Comparison of ENCODE assay signal across 14 cellular contexts in the genomic region with DNA sequence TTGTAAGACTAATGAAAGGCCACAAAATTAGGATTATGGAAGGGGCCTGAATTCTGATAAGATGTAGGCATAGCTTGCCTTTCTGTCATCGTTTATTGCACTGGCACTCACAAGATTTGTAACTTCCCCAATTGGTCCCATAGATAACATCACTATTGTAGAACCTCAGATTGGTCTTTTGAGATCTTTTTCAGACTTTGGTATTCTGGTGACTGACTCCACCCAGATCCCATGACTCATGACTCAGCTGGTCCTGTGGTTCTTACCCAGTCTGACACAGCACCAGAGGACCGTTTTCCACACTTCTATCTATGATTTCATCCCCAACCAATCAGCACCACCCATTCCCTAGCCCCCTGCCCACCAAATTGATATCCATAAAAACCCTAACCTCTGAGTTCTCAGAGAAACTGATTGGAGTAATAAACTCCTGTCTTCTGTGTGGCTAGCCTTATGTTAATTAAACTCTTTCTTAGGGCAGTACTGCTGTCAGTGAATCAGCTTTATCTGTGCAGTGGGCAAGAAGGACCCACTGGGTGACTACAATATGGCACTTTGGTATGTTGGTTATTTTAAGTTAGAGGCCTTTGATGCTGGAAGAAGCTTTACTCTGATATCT. TPM values are rescaled to one million over a fixed set of nuclear protein-coding genes. Genes with fewer than 3 reads are reported as not detected.
A peak's percentile ranks its signal among the peaks of the same experiment; 100 is the strongest.
DNase-seq lines count a peak whose midpoint lies in the region; ATAC-seq, FAIRE-seq and TF ChIP-seq lines count a peak whose summit lies in the region.
"Had no signal": no experiment of that assay in that cellular context is flagged by ENCODE, and none has a peak within 500 bp of the region (broad histone marks: within the 10 kb centered on the region; RNA-seq: fewer than 3 reads in every experiment).

No MANE protein-coding gene starts in this region.

- H3K27ac ChIP-seq in astrocyte (ENCODE audit: low read depth, low read length) (no peak overlapping the region), lower lobe of right lung (no peak overlapping the region)
- H3K27ac ChIP-seq: HL-60 had no signal

- no peaks in the 10 kb centered on the region for H3K4me1 Mint-ChIP-seq in astrocyte (ENCODE audit: low read depth, unreplicated experiment)

- peaks cover 12% of the 10 kb centered on the region for H3K9me3 Mint-ChIP-seq in astrocyte (ENCODE audit: unreplicated experiment)

- ATAC-seq in lower lobe of right lung, result peak; percentile 71 to 83
- no peak for ATAC-seq in HG02623 (IDR thresholded peaks at IDR 0.05; ENCODE audit: unreplicated experiment)
- ATAC-seq: HCT116 had no signal

- H3K9me3 ChIP-seq in astrocyte (ENCODE audit: insufficient read depth, low read depth, low read length) (no peaks in the 10 kb centered on the region), lower lobe of right lung (no peaks in the 10 kb centered on the region)
- H3K9me3 ChIP-seq: SK-N-SH had no signal

- no peaks in the 10 kb centered on the region for H3K79me2 ChIP-seq in astrocyte (ENCODE audit: insufficient read depth, low read length)

- H3K27me3 ChIP-seq in astrocyte (ENCODE audit: insufficient read depth, low read length) (peaks cover 26% of the 10 kb centered on the region), lower lobe of right lung (ENCODE audit: low read depth) (no peaks in the 10 kb centered on the region)

- H3K4me1 ChIP-seq in astrocyte (ENCODE audit: insufficient read depth, low read length) (no peaks in the 10 kb centered on the region), lower lobe of right lung (peaks cover 7% of the 10 kb centered on the region)

- H3K4me3 ChIP-seq in astrocyte (ENCODE audit: insufficient read depth, low read depth, low read length) (no peak overlapping the region), lower lobe of right lung (no peak overlapping the region)

- no peak overlapping the region for H3K4me2 ChIP-seq in astrocyte (ENCODE audit: low read length)
- H3K4me2 ChIP-seq: SK-N-SH had no signal

- peaks cover 12% of the 10 kb centered on the region for H3K27me3 Mint-ChIP-seq in astrocyte (ENCODE audit: low read depth, unreplicated experiment)

- no peak overlapping the region for H2AFZ ChIP-seq in astrocyte (ENCODE audit: low read depth, low read length)

- H3K36me3 Mint-ChIP-seq in astrocyte (ENCODE audit: low read depth, unreplicated experiment), result no peaks in the 10 kb centered on the region

- no peak for FAIRE-seq in astrocyte (lab: Jason Lieb, UNC)

- no peak overlapping the region for H3K4me3 Mint-ChIP-seq in astrocyte (ENCODE audit: unreplicated experiment)

- intact Hi-C loops in lower lobe of right lung (cut with DNase I), result no loop called here

- no peaks in the 10 kb centered on the region for H3K36me3 ChIP-seq in astrocyte (ENCODE audit: insufficient read depth, low read length)
- H3K36me3 ChIP-seq in lower lobe of right lung, result no peaks in the 10 kb centered on the region

- no peaks in the 10 kb centered on the region for H4K20me1 ChIP-seq in astrocyte (ENCODE audit: insufficient read depth, low read length)

- peak; percentile 60 for DNase-seq in EL
- DNase-seq in LoVo (ENCODE audit: low spot score), result peak; percentile 26
- peak; percentile 54 for DNase-seq in astrocyte (ENCODE audit: low read depth)
- no peak for DNase-seq in lower lobe of right lung
- no peak for DNase-seq in NCI-H2081 treated with DMSO at 0.1 percent for 48 hours (lab: John Stamatoyannopoulos, UW)
- no peak for DNase-seq in putamen (ENCODE audit: low spot score)
- no peak for DNase-seq in activated CD8-positive, alpha-beta memory T cell treated with anti-CD3 and anti-CD28 coated beads, Interleukin-2, amount 50 U/mL, for 48 hours
- DNase-seq: effector CD8-positive, alpha-beta T cell; SK-N-SH had no signal

- no peak overlapping the region for H3K9ac ChIP-seq in astrocyte (ENCODE audit: low read length)
- H3K9ac ChIP-seq: SK-N-SH had no signal

- no peak for TF ChIP-seq CTCF in astrocyte (IDR thresholded peaks at IDR 0.05; ENCODE audit: insufficient read depth, low read depth, low read length)
- no peak for TF ChIP-seq CTCF in lower lobe of right lung (IDR thresholded peaks at IDR 0.05)

- peak overlapping the region; percentile 49 for H3K27ac Mint-ChIP-seq in astrocyte (ENCODE audit: unreplicated experiment)
- H3K27ac Mint-ChIP-seq: progenitor cell of endocrine pancreas had no signal

RNA-seq across cellular contexts. Expression of gene LAMTOR5, which starts 13.8 kb away (rescaled TPM):
- total RNA-seq in astrocyte (113 and 126 TPM in 2 replicates), lower lobe of right lung (121 TPM)

RNA-seq across cellular contexts. Expression of gene PROK1, which starts 29.7 kb away (rescaled TPM):
- not detected in 2 replicates for total RNA-seq in astrocyte
- not detected for total RNA-seq in lower lobe of right lung
- total RNA-seq: left lobe of liver, progenitor cell of endocrine pancreas had no signal

RNA-seq across cellular contexts. Expression of gene SLC16A4, which starts 30.4 kb away (rescaled TPM):
- total RNA-seq in astrocyte, result 14.1 and 14.8 TPM in 2 replicates
- total RNA-seq in lower lobe of right lung, result 9.6 TPM

Comparison
In these comparisons a context has a peak if more than half of its experiments do, and no peak if none do; other contexts are left out.
1. DNase-seq: peak in EL (single experiment), LoVo (single experiment) and astrocyte (single experiment); none in lower lobe of right lung (single experiment), NCI-H2081 treated with DMSO at 0.1 percent for 48 hours (single experiment), putamen (single experiment) and activated CD8-positive, alpha-beta memory T cell treated with anti-CD3 and anti-CD28 coated beads, Interleukin-2, amount 50 U/mL, for 48 hours (single experiment).